ENCODE assay signal across 14 cellular contexts in genomic region chr4:165787516-165788274, GRCh38.
"Had no signal": no experiment of that assay in that cellular context is flagged by ENCODE, and none has a peak within 500 bp of the region (broad histone marks: within the 10 kb centered on the region; RNA-seq: fewer than 3 reads in every experiment).

No MANE protein-coding gene starts in this region.

- H3K36me3 ChIP-seq: thyroid gland had no signal

- DNase-seq: activated CD4-positive, alpha-beta memory T cell treated with anti-CD3 and anti-CD28 coated beads, Interleukin-2, amount 10 ng/mL, durations not matched to agents 7 days and 5 days; activated CD4-positive, alpha-beta T cell treated with anti-CD3 and anti-CD28 coated beads for 48 hours; activated CD4-positive, CD25-positive, alpha-beta regulatory T cell; activated naive CD4-positive, alpha-beta T cell treated with anti-CD3 and anti-CD28 coated beads for 36 hours; activated T-cell treated with anti-CD3 and anti-CD28 coated beads, Interleukin-2, amount 50 U/mL, for 24 hours; body of pancreas; cortex of kidney; naive B cell; retina; stimulated activated CD4-positive, alpha-beta T cell treated with anti-CD3 and anti-CD28 coated beads, Interleukin-2, amount 100 ng/mL, for 24 hours; stimulated activated naive CD4-positive, alpha-beta T cell treated with Interleukin-2 at 50 U/mL for 16 hours; T-helper 1 cell; T-helper 9 cell; thyroid gland had no signal

- H3K27me3 ChIP-seq: body of pancreas, thyroid gland had no signal

- H3K4me3 ChIP-seq: body of pancreas, thyroid gland had no signal

- H3K27ac ChIP-seq: body of pancreas, thyroid gland had no signal

- H3K9me3 ChIP-seq: body of pancreas, thyroid gland had no signal

- ATAC-seq: body of pancreas had no signal

- H3K4me1 ChIP-seq: body of pancreas, thyroid gland had no signal
